In genomic region chr19:58059003-58059671, GRCh38 we compare ENCODE assay signal across 8 cellular contexts. TPM values are rescaled to one million over a fixed set of nuclear protein-coding genes. Genes with fewer than 3 reads are reported as not detected.
DNase-seq lines count a peak whose midpoint lies in the region; ATAC-seq, FAIRE-seq and TF ChIP-seq lines count a peak whose summit lies in the region.

TSS of gene ZNF135 (plus strand) at chr19:58059282. CDS start at chr19:58060003, 721 bp downstream.

- H2AFZ ChIP-seq in keratinocyte (ENCODE audit: control insufficient read depth, low read length) = peak within 1 kb of the TSS; percentile 85

- H3K27me3 ChIP-seq in keratinocyte (ENCODE audit: control insufficient read depth, extremely low read depth, insufficient read depth, low read length) (no peaks in the 10 kb centered on the region), small intestine (ENCODE audit: control insufficient read depth in 2 of 2, insufficient read depth in 2 of 2, low read length in 2 of 2) (no peaks in the 10 kb centered on the region)

- FAIRE-seq in keratinocyte (lab: Jason Lieb, UNC) (no peak), small intestine (lab: Jason Lieb, UNC) (no peak)

- H3K27ac ChIP-seq in keratinocyte (ENCODE audit: control insufficient read depth, insufficient read depth, low read length) (no peak within 1 kb of the TSS), small intestine (ENCODE audit: low read depth in 1 of 2, low read length in 1 of 2) (peak within 1 kb of the TSS in 1 of 2 donors; percentile 82)

- no peaks in the 10 kb centered on the region for H4K20me1 ChIP-seq in keratinocyte (ENCODE audit: control insufficient read depth, extremely low read depth, insufficient read depth, low read length)

- WGBS in small intestine, 3 donors = 2 to 9% (median 3%) methylated on average over 41 to 62 of the region's 62 CpGs

- ATAC-seq in GM18909 (IDR thresholded peaks at IDR 0.05; ENCODE audit: poor library complexity, unreplicated experiment) (no peak), GM19467 (IDR thresholded peaks at IDR 0.05; ENCODE audit: unreplicated experiment) (no peak), GM18511 (IDR thresholded peaks at IDR 0.05; ENCODE audit: unreplicated experiment) (no peak)

- DNase-seq in HK-2 (ENCODE audit: unreplicated experiment) (peak; percentile 87), choroid plexus epithelial cell (ENCODE audit: low read depth) (peak; percentile 82), keratinocyte (ENCODE audit: low read depth, low spot score) (no peak), small intestine (peak; percentile 66)
- DNase-seq in activated CD4-positive, alpha-beta T cell treated with anti-CD3 and anti-CD28 coated beads for 1 hour = peak; percentile 40

- no peaks in the 10 kb centered on the region for H3K9me1 ChIP-seq in keratinocyte (ENCODE audit: control insufficient read depth, extremely low read depth, insufficient read depth, low read length)

- no peaks in the 10 kb centered on the region for H3K4me1 ChIP-seq in keratinocyte (ENCODE audit: control insufficient read depth, extremely low read depth, insufficient read depth, low read length)
- no peaks in the 10 kb centered on the region for H3K4me1 ChIP-seq in small intestine (ENCODE audit: control insufficient read depth in 2 of 2, insufficient read depth in 1 of 2, low read depth in 1 of 2, low read length in 1 of 2)

- peaks cover 21% of the 10 kb centered on the region for H3K9me3 ChIP-seq in keratinocyte (ENCODE audit: control insufficient read depth, low read depth, low read length)
- no peaks in the 10 kb centered on the region for H3K9me3 ChIP-seq in small intestine (ENCODE audit: control insufficient read depth, low read depth)

- TF ChIP-seq CTCF in choroid plexus epithelial cell (conservative IDR thresholded peaks at IDR 0.05; ENCODE audit: low read depth, low read length) (no peak), keratinocyte (optimal IDR thresholded peaks at IDR 0.05 in 1 of 3, IDR thresholded peaks at IDR 0.05 in 1 of 3, conservative IDR thresholded peaks at IDR 0.05 in 1 of 3; ENCODE audit: extremely low read depth in 1 of 3, insufficient read depth in 2 of 3, low read length in 3 of 3) (no peak)

- H3K36me3 ChIP-seq in keratinocyte (ENCODE audit: control insufficient read depth in 2 of 2, extremely low read depth in 1 of 2, insufficient read depth in 2 of 2, low read length in 2 of 2) (no peaks in the 10 kb centered on the region), small intestine (ENCODE audit: control insufficient read depth in 2 of 2, insufficient read depth in 2 of 2, low read length in 2 of 2) (no peaks in the 10 kb centered on the region)

- peak within 1 kb of the TSS; percentile 33 for H3K9ac ChIP-seq in keratinocyte (ENCODE audit: control insufficient read depth, extremely low read depth, insufficient read depth, low read length)

- dilution Hi-C loops in keratinocyte (cut with MboI; ENCODE audit: extremely low pct_ligation_motif_present, low sequenced_read_pairs) = no loop called here

- H3K4me3 ChIP-seq in choroid plexus epithelial cell (ENCODE audit: low read depth, low read length) (peak within 1 kb of the TSS; percentile 63), keratinocyte (ENCODE audit: control insufficient read depth in 2 of 3, extremely low read depth in 1 of 3, insufficient read depth in 2 of 3, low read depth in 1 of 3, low read length in 3 of 3) (peak within 1 kb of the TSS; percentile 49 to 52 (median 49)), small intestine (ENCODE audit: low read depth in 1 of 2, low read length in 2 of 2) (peak within 1 kb of the TSS; percentile 51 to 79)

- H3K79me2 ChIP-seq in keratinocyte (ENCODE audit: control insufficient read depth, insufficient read depth, low read length) = no peaks in the 10 kb centered on the region

- H3K4me2 ChIP-seq in keratinocyte (ENCODE audit: control insufficient read depth, extremely low read depth, insufficient read depth, low read depth, low read length) = peak within 1 kb of the TSS; percentile 64

RNA-seq across cellular contexts. Expression of gene ZNF135, which starts in this region (rescaled TPM):
- polyA plus RNA-seq in keratinocyte (2.7 to 6.7 TPM (median 3.4 TPM) in 3 replicates), small intestine (1 to 10 TPM in 1 of 3 donors, under 1 TPM in 2; 0.67 to 2.0 (median 0.81) TPM)
- polyA plus RNA-seq in keratinocyte (2011; ENCODE audit: low read depth) = 0.95 TPM
- polyA plus RNA-seq in keratinocyte (2011; cell fraction: cytosol; rRNA removed) = 3.6 and 4.1 TPM in 2 replicates
- polyA plus RNA-seq in keratinocyte (2011; cell fraction: nucleus; rRNA removed) = 11.4 and 11.7 TPM in 2 replicates
- polyA plus RNA-seq in keratinocyte (2012; ENCODE audit: low replicate concordance) = 1.1 and 1.6 TPM in 2 replicates
- 0.52 to 7.6 TPM (median 4.3 TPM) in 3 replicates for polyA minus RNA-seq in keratinocyte
- polyA minus RNA-seq in keratinocyte (2011; cell fraction: cytosol; rRNA and poly(A)+ RNA removed) = 2.9 TPM
- polyA minus RNA-seq in keratinocyte (2011; cell fraction: nucleus; rRNA and poly(A)+ RNA removed) = 2.6 and 4.6 TPM in 2 replicates
